Comparison of ENCODE assay signal across 14 cellular contexts in genomic region chr11:85809191-85809590, GRCh38. TPM values are rescaled to one million over a fixed set of nuclear protein-coding genes. Genes with fewer than 3 reads are reported as not detected.
DNase-seq lines count a peak whose midpoint lies in the region; ATAC-seq lines count a peak whose summit lies in the region.
"Had no signal": no experiment of that assay in that cellular context is flagged by ENCODE, and none has a peak within 500 bp of the region (broad histone marks: within the 10 kb centered on the region; RNA-seq: fewer than 3 reads in every experiment).

No MANE protein-coding gene starts in this region.

- H3K9me3 Mint-ChIP-seq in activated T-cell treated with anti-CD3 and anti-CD28 coated beads, Interleukin-2, amount 50 U/mL, for 24 hours, result no peaks in the 10 kb centered on the region
- H3K9me3 Mint-ChIP-seq in activated T-helper 1 cell treated with anti-CD3 and anti-CD28 coated beads, Interleukin-12 subunit alpha, Interleukin-12 subunit beta, Interleukin-2, Interleukin-4 antibody, amounts not matched to agents 30 ng/mL and 10 ng/mL and 1 ng/mL, durations not matched to agents 14 hours and 24 hours and 36 hours, result no peaks in the 10 kb centered on the region
- H3K9me3 Mint-ChIP-seq in stimulated activated effector memory CD8-positive, alpha-beta T cell treated with anti-CD3 and anti-CD28 coated beads, Interleukin-12 subunit alpha, Interleukin-12 subunit beta, amount 100 ng/mL, for 72 hours, result no peaks in the 10 kb centered on the region
- H3K9me3 Mint-ChIP-seq: activated B cell treated with CpG ODN at 0.5 μM for 24 hours; stimulated activated naive B cell treated with anti-CD40 and anti-IgM and Interleukin-4, amounts not matched to agents 10 μg/mL and 1 μg/mL and 100 μg/mL, for 72 hours had no signal

- intact Hi-C loops in activated T-helper 1 cell treated with anti-CD3 and anti-CD28 coated beads, Interleukin-12 subunit alpha, Interleukin-12 subunit beta, Interleukin-2, Interleukin-4 antibody, amounts not matched to agents 30 ng/mL and 10 ng/mL and 1 ng/mL, durations not matched to agents 14 hours and 24 hours and 36 hours (cut with micrococcal nuclease), result no loop called here

- DNase-seq in activated T-cell treated with anti-CD3 and anti-CD28 coated beads, Interleukin-2, amount 50 U/mL, for 24 hours, result no peak
- no peak for DNase-seq in activated T-cell treated with anti-CD3 and anti-CD28 coated beads for 4 hours
- DNase-seq in activated T-helper 1 cell treated with anti-CD3 and anti-CD28 coated beads, Interleukin-12 subunit alpha, Interleukin-12 subunit beta, Interleukin-2, Interleukin-4 antibody, amounts not matched to agents 30 ng/mL and 10 ng/mL and 1 ng/mL, durations not matched to agents 14 hours and 24 hours and 36 hours (ENCODE audit: low spot score), result no peak
- no peak for DNase-seq in stimulated activated effector memory CD8-positive, alpha-beta T cell treated with anti-CD3 and anti-CD28 coated beads, Interleukin-12 subunit alpha, Interleukin-12 subunit beta, amount 100 ng/mL, for 72 hours (ENCODE audit: low spot score in 2 of 2)
- DNase-seq in SIG-M5 treated with dmso at 0.1 percent for 504 hours (lab: John Stamatoyannopoulos, UW; ENCODE audit: unreplicated experiment), result no peak
- no peak for DNase-seq in NOMO-1 (lab: John Stamatoyannopoulos, UW; ENCODE audit: unreplicated experiment in 2 of 2)
- no peak for DNase-seq in left lobe of liver (ENCODE audit: low spot score)
- DNase-seq: activated B cell treated with CpG ODN at 0.5 μM for 24 hours; NCI-H446 treated with DMSO at 0.1 percent for 48 hours; stimulated activated naive B cell treated with anti-CD40 and anti-IgM and Interleukin-4, amounts not matched to agents 10 μg/mL and 1 μg/mL and 100 μg/mL, for 72 hours had no signal

- no peaks in the 10 kb centered on the region for H3K36me3 Mint-ChIP-seq in activated T-cell treated with anti-CD3 and anti-CD28 coated beads, Interleukin-2, amount 50 U/mL, for 24 hours (ENCODE audit: low read depth)
- H3K36me3 Mint-ChIP-seq in activated T-helper 1 cell treated with anti-CD3 and anti-CD28 coated beads, Interleukin-12 subunit alpha, Interleukin-12 subunit beta, Interleukin-2, Interleukin-4 antibody, amounts not matched to agents 30 ng/mL and 10 ng/mL and 1 ng/mL, durations not matched to agents 14 hours and 24 hours and 36 hours (ENCODE audit: low read depth), result peaks cover 24% of the 10 kb centered on the region
- peaks cover 12% of the 10 kb centered on the region for H3K36me3 Mint-ChIP-seq in stimulated activated effector memory CD8-positive, alpha-beta T cell treated with anti-CD3 and anti-CD28 coated beads, Interleukin-12 subunit alpha, Interleukin-12 subunit beta, amount 100 ng/mL, for 72 hours
- H3K36me3 Mint-ChIP-seq: stimulated activated naive B cell treated with anti-CD40 and anti-IgM and Interleukin-4, amounts not matched to agents 10 μg/mL and 1 μg/mL and 100 μg/mL, for 72 hours had no signal

- H3K4me3 Mint-ChIP-seq in activated T-cell treated with anti-CD3 and anti-CD28 coated beads, Interleukin-2, amount 50 U/mL, for 24 hours, result peak overlapping the region; percentile 81
- H3K4me3 Mint-ChIP-seq in activated T-helper 1 cell treated with anti-CD3 and anti-CD28 coated beads, Interleukin-12 subunit alpha, Interleukin-12 subunit beta, Interleukin-2, Interleukin-4 antibody, amounts not matched to agents 30 ng/mL and 10 ng/mL and 1 ng/mL, durations not matched to agents 14 hours and 24 hours and 36 hours, result peak overlapping the region; percentile 94
- peak overlapping the region; percentile 88 for H3K4me3 Mint-ChIP-seq in stimulated activated effector memory CD8-positive, alpha-beta T cell treated with anti-CD3 and anti-CD28 coated beads, Interleukin-12 subunit alpha, Interleukin-12 subunit beta, amount 100 ng/mL, for 72 hours

- no peaks in the 10 kb centered on the region for H3K27me3 Mint-ChIP-seq in activated T-cell treated with anti-CD3 and anti-CD28 coated beads, Interleukin-2, amount 50 U/mL, for 24 hours
- no peaks in the 10 kb centered on the region for H3K27me3 Mint-ChIP-seq in activated T-helper 1 cell treated with anti-CD3 and anti-CD28 coated beads, Interleukin-12 subunit alpha, Interleukin-12 subunit beta, Interleukin-2, Interleukin-4 antibody, amounts not matched to agents 30 ng/mL and 10 ng/mL and 1 ng/mL, durations not matched to agents 14 hours and 24 hours and 36 hours (ENCODE audit: insufficient read depth)

- H3K27ac Mint-ChIP-seq in activated T-cell treated with anti-CD3 and anti-CD28 coated beads, Interleukin-2, amount 50 U/mL, for 24 hours, result peak overlapping the region; percentile 79
- H3K27ac Mint-ChIP-seq in activated T-helper 1 cell treated with anti-CD3 and anti-CD28 coated beads, Interleukin-12 subunit alpha, Interleukin-12 subunit beta, Interleukin-2, Interleukin-4 antibody, amounts not matched to agents 30 ng/mL and 10 ng/mL and 1 ng/mL, durations not matched to agents 14 hours and 24 hours and 36 hours, result peak overlapping the region; percentile 85
- peak overlapping the region; percentile 87 for H3K27ac Mint-ChIP-seq in stimulated activated effector memory CD8-positive, alpha-beta T cell treated with anti-CD3 and anti-CD28 coated beads, Interleukin-12 subunit alpha, Interleukin-12 subunit beta, amount 100 ng/mL, for 72 hours
- H3K27ac Mint-ChIP-seq: activated B cell treated with CpG ODN at 0.5 μM for 24 hours had no signal

- H3K4me1 Mint-ChIP-seq in activated T-cell treated with anti-CD3 and anti-CD28 coated beads, Interleukin-2, amount 50 U/mL, for 24 hours (ENCODE audit: low read depth), result peaks cover 42% of the 10 kb centered on the region
- H3K4me1 Mint-ChIP-seq in activated T-helper 1 cell treated with anti-CD3 and anti-CD28 coated beads, Interleukin-12 subunit alpha, Interleukin-12 subunit beta, Interleukin-2, Interleukin-4 antibody, amounts not matched to agents 30 ng/mL and 10 ng/mL and 1 ng/mL, durations not matched to agents 14 hours and 24 hours and 36 hours (ENCODE audit: low read depth), result peaks cover 64% of the 10 kb centered on the region
- H3K4me1 Mint-ChIP-seq in stimulated activated effector memory CD8-positive, alpha-beta T cell treated with anti-CD3 and anti-CD28 coated beads, Interleukin-12 subunit alpha, Interleukin-12 subunit beta, amount 100 ng/mL, for 72 hours, result peaks cover 48% of the 10 kb centered on the region

- ATAC-seq in HG02938 (IDR thresholded peaks at IDR 0.05; ENCODE audit: unreplicated experiment) (peak; percentile 56), left lobe of liver (no peak)
- ATAC-seq in stimulated activated effector memory CD8-positive, alpha-beta T cell treated with anti-CD3 and anti-CD28 coated beads, Interleukin-12 subunit alpha, Interleukin-12 subunit beta, amount 100 ng/mL, for 72 hours, result peak; percentile 11
- ATAC-seq: stimulated activated naive B cell treated with anti-CD40 and anti-IgM and Interleukin-4, amounts not matched to agents 10 μg/mL and 1 μg/mL and 100 μg/mL, for 72 hours had no signal

RNA-seq across cellular contexts. Expression of gene SYTL2, which starts 1.8 kb away (rescaled TPM):
- 37.1 and 38.7 TPM in 2 replicates for total RNA-seq in activated T-helper 1 cell treated with anti-CD3 and anti-CD28 coated beads, Interleukin-12 subunit alpha, Interleukin-12 subunit beta, Interleukin-2, Interleukin-4 antibody, amounts not matched to agents 30 ng/mL and 10 ng/mL and 1 ng/mL, durations not matched to agents 14 hours and 24 hours and 36 hours
- 4.8 TPM for total RNA-seq in left lobe of liver

RNA-seq across cellular contexts. Expression of gene CCDC83, which starts 46.0 kb away (rescaled TPM):
- total RNA-seq in activated T-helper 1 cell treated with anti-CD3 and anti-CD28 coated beads, Interleukin-12 subunit alpha, Interleukin-12 subunit beta, Interleukin-2, Interleukin-4 antibody, amounts not matched to agents 30 ng/mL and 10 ng/mL and 1 ng/mL, durations not matched to agents 14 hours and 24 hours and 36 hours, result not detected in 2 replicates
- not detected for total RNA-seq in left lobe of liver
- total RNA-seq: activated B cell treated with CpG ODN at 0.5 μM for 24 hours, cerebellum, HT1080, right cardiac atrium had no signal
